8 cellular contexts compared by ENCODE assay signal in genomic region chr14:67943947-67944346, GRCh38.
DNase-seq lines count a peak whose midpoint lies in the region; ATAC-seq and TF ChIP-seq lines count a peak whose summit lies in the region.

No MANE protein-coding gene starts in this region.

- peak overlapping the region in 7 of 11 experiments; percentile 20 to 56 (median 36); a peak in 10 of 22 replicates for H3K27ac ChIP-seq in BLaER1 treated with 17β-estradiol and CSF1 and Interleukin-3, amounts not matched to agents 10 nM and 100 nM
- peak overlapping the region; percentile 75 to 80 for H3K27ac ChIP-seq in tibial artery

- intact Hi-C loops in tibial artery (cut with DNase I; ENCODE audit: low total_unique reads) = loop anchor here (5.0 to 10.0 kb wide), 3 partner anchors 303 to 841 kb away; no protein-coding TSS in a partner anchor

- H3K4me3 Mint-ChIP-seq in nephron progenitor cell = no peak overlapping the region

- H3K9me3 ChIP-seq in BLaER1 treated with 17β-estradiol and CSF1 and Interleukin-3, amounts not matched to agents 10 nM and 100 nM (replicated peaks in 1 of 11) = peaks cover 0 to 4% (median 2%) of the 10 kb centered on the region in 11 experiments; a peak in 10 of 22 replicates
- H3K9me3 ChIP-seq in tibial artery = no peaks in the 10 kb centered on the region

- no peaks in the 10 kb centered on the region for H3K27me3 Mint-ChIP-seq in nephron progenitor cell (ENCODE audit: low read depth, poor library complexity)

- TF ChIP-seq CTCF in fibroblast of mammary gland (conservative IDR thresholded peaks at IDR 0.05; ENCODE audit: control insufficient read depth, insufficient read depth, low read depth, low read length) (peak; percentile 69), nephron progenitor cell (IDR thresholded peaks at IDR 0.05) (peak; percentile 68), tibial artery (IDR thresholded peaks at IDR 0.05) (peak; percentile 69 to 94)

- peaks cover 15 to 40% (median 23%) of the 10 kb centered on the region in 10 experiments; a peak in 19 of 20 replicates for H3K4me1 ChIP-seq in BLaER1 treated with 17β-estradiol and CSF1 and Interleukin-3, amounts not matched to agents 10 nM and 100 nM
- H3K4me1 ChIP-seq in tibial artery = peaks cover 8 to 51% (median 31%) of the 10 kb centered on the region in 4 donors

- DNase-seq in H7 (peak; percentile 32), NCI-H345 treated with DMSO at 0.1 percent for 48 hours (lab: John Stamatoyannopoulos, UW; ENCODE audit: unreplicated experiment) (peak; percentile 53), fibroblast of mammary gland (ENCODE audit: low read depth) (peak; percentile 88), nephron progenitor cell (peak; percentile 73), tibial artery (peak; percentile 78 to 79)
- peak; percentile 33 to 58 for DNase-seq in activated CD4-positive, alpha-beta T cell treated with anti-CD3 and anti-CD28 coated beads for 4 hours

- peaks cover 1% of the 10 kb centered on the region for H3K36me3 Mint-ChIP-seq in nephron progenitor cell (ENCODE audit: low read depth)

- H3K9me3 Mint-ChIP-seq in nephron progenitor cell = peaks cover 13% of the 10 kb centered on the region

- ATAC-seq in HG03039 (IDR thresholded peaks at IDR 0.05; ENCODE audit: unreplicated experiment) = no peak

- H3K4me2 ChIP-seq in BLaER1 treated with 17β-estradiol and CSF1 and Interleukin-3, amounts not matched to agents 10 nM and 100 nM = peak overlapping the region in 1 of 11 experiments; percentile 8; a peak in 2 of 22 replicates

- no peak overlapping the region for H3K4me3 ChIP-seq in BLaER1 treated with 17β-estradiol and CSF1 and Interleukin-3, amounts not matched to agents 10 nM and 100 nM
- H3K4me3 ChIP-seq in H7 (ENCODE audit: insufficient read depth, low read depth, low read length) (no peak overlapping the region), fibroblast of mammary gland (ENCODE audit: control insufficient read depth, low read depth, low read length) (no peak overlapping the region), tibial artery (no peak overlapping the region)

- H3K27me3 ChIP-seq in BLaER1 treated with 17β-estradiol and CSF1 and Interleukin-3, amounts not matched to agents 10 nM and 100 nM = no peaks in the 10 kb centered on the region
- H3K27me3 ChIP-seq in H7 (ENCODE audit: control insufficient read depth, insufficient read depth, low read length) = no peaks in the 10 kb centered on the region
- H3K27me3 ChIP-seq in tibial artery = no peaks in the 10 kb centered on the region

- no peaks in the 10 kb centered on the region for H3K36me3 ChIP-seq in BLaER1 treated with 17β-estradiol and CSF1 and Interleukin-3, amounts not matched to agents 10 nM and 100 nM
- no peaks in the 10 kb centered on the region for H3K36me3 ChIP-seq in H7 (replicated peaks; ENCODE audit: control insufficient read depth, insufficient read depth, low read length)
- no peaks in the 10 kb centered on the region for H3K36me3 ChIP-seq in tibial artery

- no peak overlapping the region for H3K27ac Mint-ChIP-seq in nephron progenitor cell

- H3K4me1 Mint-ChIP-seq in nephron progenitor cell = peaks cover 57% of the 10 kb centered on the region

- H3K9ac ChIP-seq in BLaER1 treated with 17β-estradiol and CSF1 and Interleukin-3, amounts not matched to agents 10 nM and 100 nM = peak overlapping the region in 3 of 11 experiments; percentile 14 to 42 (median 27); a peak in 2 of 22 replicates

- no peaks in the 10 kb centered on the region for H4K20me1 ChIP-seq in BLaER1 treated with 17β-estradiol and CSF1 and Interleukin-3, amounts not matched to agents 10 nM and 100 nM

Comparison
In these comparisons a context has a peak if more than half of its experiments do, and no peak if none do; other contexts are left out.
1. DNase-seq: peak in every context shown above with its lines; median percentile 88 in fibroblast of mammary gland; 78 in tibial artery; 73 in nephron progenitor cell; 53 in NCI-H345 treated with DMSO at 0.1 percent for 48 hours; 46 in activated CD4-positive, alpha-beta T cell treated with anti-CD3 and anti-CD28 coated beads for 4 hours; 32 in H7.